ENCODE assay signal across 12 cellular contexts in the genomic region with DNA sequence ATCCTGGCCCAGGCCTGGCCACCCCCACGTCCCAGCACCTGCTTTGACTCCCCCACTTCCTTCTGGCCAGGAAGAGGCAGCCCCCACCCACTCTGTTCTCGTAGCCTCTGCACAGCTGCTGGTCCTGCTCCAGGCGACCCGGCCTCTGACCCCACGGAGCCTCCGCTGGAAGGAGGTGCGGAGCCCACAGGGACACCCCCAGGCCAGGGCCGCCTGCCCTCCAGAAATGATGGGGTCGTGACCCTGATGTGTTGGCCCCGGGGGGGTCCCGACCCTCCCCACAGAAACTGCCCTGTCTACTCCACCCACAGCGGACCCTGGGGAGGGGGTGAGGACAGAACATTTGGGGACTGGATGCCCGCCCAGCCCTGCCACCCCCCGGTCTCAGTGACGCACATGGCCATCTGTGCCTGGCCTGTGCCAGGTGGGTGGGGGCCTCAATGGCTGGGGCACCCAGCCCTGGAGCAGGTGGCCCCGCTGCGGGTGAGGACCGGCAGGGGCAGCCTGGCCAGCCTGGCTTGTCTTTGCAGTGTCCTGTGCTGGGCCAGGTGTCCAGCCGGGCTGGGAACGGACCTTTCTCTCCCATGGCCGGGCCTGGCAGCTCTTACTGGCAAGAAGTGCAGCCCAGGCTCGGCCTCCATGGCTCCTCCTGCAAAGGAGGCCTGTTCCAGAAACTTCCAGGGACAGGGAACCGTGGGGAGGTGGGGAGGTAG.
DNase-seq lines count a peak whose midpoint lies in the region; ATAC-seq and TF ChIP-seq lines count a peak whose summit lies in the region.
"Had no signal": no experiment of that assay in that cellular context is flagged by ENCODE, and none has a peak within 500 bp of the region (broad histone marks: within the 10 kb centered on the region; RNA-seq: fewer than 3 reads in every experiment).

No MANE protein-coding gene starts in this region.

- TF ChIP-seq CTCF in omental fat pad (IDR thresholded peaks at IDR 0.05) (no peak), PC-3 (conservative IDR thresholded peaks at IDR 0.05; ENCODE audit: low read depth, low read length) (no peak)

- peak overlapping the region; percentile 89 to 92 for H3K27ac Mint-ChIP-seq in effector memory CD8-positive, alpha-beta T cell

- peak overlapping the region in 1 of 2 donors; percentile 64 for H3K27ac ChIP-seq in aorta (ENCODE audit: low read depth in 1 of 2, low read length in 2 of 2)
- H3K27ac ChIP-seq in PC-3 (ENCODE audit: low read length), result no peak overlapping the region

- no TSS peak for BruUV-seq in PC-3 (replicated peaks; lab: Mats Ljungman, UMichigan)

- peaks cover 33% of the 10 kb centered on the region for H3K36me3 Mint-ChIP-seq in effector memory CD8-positive, alpha-beta T cell (ENCODE audit: insufficient read depth)

- no peak overlapping the region for H2AFZ ChIP-seq in PC-3 (ENCODE audit: low read length)

- no peaks in the 10 kb centered on the region for H3K9me2 ChIP-seq in PC-3 (replicated peaks; ENCODE audit: low read length)

- H3K4me3 ChIP-seq in aorta (ENCODE audit: low read length in 2 of 2) (no peak overlapping the region), PC-3 (ENCODE audit: low read length) (no peak overlapping the region)
- H3K4me3 ChIP-seq: pancreas had no signal

- no peaks in the 10 kb centered on the region for H3K27me3 Mint-ChIP-seq in effector memory CD8-positive, alpha-beta T cell

- no peak overlapping the region for H3K9ac ChIP-seq in PC-3 (ENCODE audit: low read length)

- 29 to 33% methylated on average over 23 of the region's 23 CpGs for WGBS in aorta, 2 donors

- H3K4me1 ChIP-seq in aorta (ENCODE audit: control insufficient read depth in 1 of 2, insufficient read depth in 2 of 2, low read length in 2 of 2), result no peaks in the 10 kb centered on the region
- H3K4me1 ChIP-seq in PC-3 (ENCODE audit: insufficient read depth, low read length), result peaks cover 6% of the 10 kb centered on the region; the same call in 1 of the 2 replicates
- H3K4me1 ChIP-seq: pancreas had no signal

- no peaks in the 10 kb centered on the region for H3K79me2 ChIP-seq in PC-3 (ENCODE audit: low read length)

- peak; percentile 9 for ATAC-seq in Right ventricle myocardium inferior
- ATAC-seq in Right ventricle myocardium superior (ENCODE audit: poor library complexity), result no peak
- ATAC-seq in effector memory CD8-positive, alpha-beta T cell (replicated peaks), result no peak
- ATAC-seq in omental fat pad (ENCODE audit: low FRiP score), result peak; percentile 5
- peak; percentile 1 for ATAC-seq in aorta (ENCODE audit: low FRiP score)
- ATAC-seq in PC-3, result no peak
- ATAC-seq in GM21529 (IDR thresholded peaks at IDR 0.05; ENCODE audit: unreplicated experiment), result no peak
- no peak for ATAC-seq in left colon

- H3K4me3 Mint-ChIP-seq in effector memory CD8-positive, alpha-beta T cell, result peak overlapping the region; percentile 53 to 64

- no peaks in the 10 kb centered on the region for H4K20me1 ChIP-seq in PC-3 (ENCODE audit: low read length)

- H3K4me2 ChIP-seq in PC-3 (ENCODE audit: low read length), result no peak overlapping the region

- CTCF ChIA-PET in PC-3 (lab: Charles Lee), result interaction anchor here (0.6 kb wide), 1 partner anchor 100 kb away, joined by 5 read pairs; no protein-coding TSS in a partner anchor

- no peaks in the 10 kb centered on the region for H3F3A ChIP-seq in PC-3 (ENCODE audit: low read length, unreplicated experiment)

- H3K27me3 ChIP-seq in aorta (ENCODE audit: control insufficient read depth in 1 of 2, insufficient read depth in 2 of 2, low read length in 1 of 2) (no peaks in the 10 kb centered on the region), PC-3 (ENCODE audit: low read length) (no peaks in the 10 kb centered on the region)
- H3K27me3 ChIP-seq: pancreas had no signal

- DNase-seq in Right ventricle myocardium inferior (ENCODE audit: missing footprints) (no peak), Right ventricle myocardium superior (no peak), omental fat pad (ENCODE audit: low spot score) (no peak), aorta (no peak), PC-3 (no peak), left colon (no peak)
- DNase-seq in effector memory CD8-positive, alpha-beta T cell, result no peak
- DNase-seq: activated T-cell treated with anti-CD3 and anti-CD28 coated beads for 4 hours, hippocampal formation, NCI-H2227 treated with DMSO at 0.1 percent for 48 hours, pancreas had no signal

- H3K9me3 Mint-ChIP-seq in effector memory CD8-positive, alpha-beta T cell, result no peaks in the 10 kb centered on the region

- no peaks in the 10 kb centered on the region for H3K9me3 ChIP-seq in aorta (ENCODE audit: control insufficient read depth, low read length)
- H3K9me3 ChIP-seq in PC-3 (ENCODE audit: low read length), result no peaks in the 10 kb centered on the region
- H3K9me3 ChIP-seq: pancreas had no signal

- peaks cover 0 to 8% of the 10 kb centered on the region in 2 donors for H3K4me1 Mint-ChIP-seq in effector memory CD8-positive, alpha-beta T cell (ENCODE audit: low read depth in 2 of 2)

- no peaks in the 10 kb centered on the region for H3K36me3 ChIP-seq in aorta (ENCODE audit: control insufficient read depth in 1 of 2, insufficient read depth in 2 of 2, low read length in 1 of 2)
- peaks cover 6% of the 10 kb centered on the region for H3K36me3 ChIP-seq in PC-3 (ENCODE audit: low read depth, low read length)

- POLR2A ChIA-PET in PC-3 (lab: Charles Lee; ENCODE audit: unreplicated experiment), result interaction anchor here (0.9 kb wide), 1 partner anchor 69 kb away, joined by 4 read pairs; no protein-coding TSS in a partner anchor

- intact Hi-C loops in Right ventricle myocardium inferior (cut with DNase I) (no loop called here), Right ventricle myocardium superior (cut with DNase I) (no loop called here), aorta (cut with DNase I) (loop anchor here (5.0 kb wide), 2 partner anchors 70 to 80 kb away; no protein-coding TSS in a partner anchor), PC-3 (cut with micrococcal nuclease) (loop anchor here (5.0 kb wide), 3 partner anchors 65 to 105 kb away; no protein-coding TSS in a partner anchor), left colon (cut with DNase I, micrococcal nuclease) (no loop called here)

Comparison
In these comparisons a context has a peak if more than half of its experiments do, and no peak if none do; other contexts are left out.
1. ATAC-seq: peak in Right ventricle myocardium inferior (single experiment), omental fat pad (single experiment) and aorta (single experiment); none in Right ventricle myocardium superior (single experiment), effector memory CD8-positive, alpha-beta T cell (single experiment), PC-3 (single experiment), GM21529 (single experiment) and left colon (single experiment).
2. intact Hi-C loops: an anchor here in aorta (5.0 kb wide) and PC-3 (5.0 kb wide); none called in Right ventricle myocardium inferior, Right ventricle myocardium superior and left colon.